In the genomic region with DNA sequence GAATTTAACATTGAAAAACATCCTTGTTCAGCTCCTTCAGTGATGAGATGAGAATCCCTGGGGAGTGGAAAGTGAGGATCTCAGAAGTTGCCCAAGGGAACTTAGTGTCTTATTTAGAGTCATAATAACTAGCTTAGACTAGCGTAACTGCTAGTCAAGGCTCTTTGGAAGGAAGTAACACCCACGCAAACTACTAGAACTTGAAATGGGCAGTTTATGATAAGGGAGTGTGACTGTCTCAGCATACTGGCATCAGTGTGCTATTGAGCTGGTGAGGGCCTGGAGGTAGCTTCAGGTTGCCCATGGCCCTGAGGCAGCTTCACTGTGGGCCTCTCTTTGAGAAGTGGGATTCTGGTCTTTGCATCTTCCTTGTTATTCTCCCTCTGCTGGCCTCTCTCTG, we compare ENCODE assay signal across 1 cellular context.
TF ChIP-seq lines count a peak whose summit lies in the region.

No MANE protein-coding gene starts in this region.

TF ChIP-seq in GM23338, 12 proteins besides CTCF, POLR2A, EP300 and RAD21:
- TF ChIP-seq NANOG (IDR thresholded peaks at IDR 0.05; ENCODE audit: borderline replicate concordance): no peak
- no peak for TF ChIP-seq POLR2AphosphoS5 (IDR thresholded peaks at IDR 0.05; ENCODE audit: low read depth)
- no peak for TF ChIP-seq ZNF331 (CRISPR knock-in tag; IDR thresholded peaks at IDR 0.05; ENCODE audit: low read depth)
- TF ChIP-seq, protein P1, sequence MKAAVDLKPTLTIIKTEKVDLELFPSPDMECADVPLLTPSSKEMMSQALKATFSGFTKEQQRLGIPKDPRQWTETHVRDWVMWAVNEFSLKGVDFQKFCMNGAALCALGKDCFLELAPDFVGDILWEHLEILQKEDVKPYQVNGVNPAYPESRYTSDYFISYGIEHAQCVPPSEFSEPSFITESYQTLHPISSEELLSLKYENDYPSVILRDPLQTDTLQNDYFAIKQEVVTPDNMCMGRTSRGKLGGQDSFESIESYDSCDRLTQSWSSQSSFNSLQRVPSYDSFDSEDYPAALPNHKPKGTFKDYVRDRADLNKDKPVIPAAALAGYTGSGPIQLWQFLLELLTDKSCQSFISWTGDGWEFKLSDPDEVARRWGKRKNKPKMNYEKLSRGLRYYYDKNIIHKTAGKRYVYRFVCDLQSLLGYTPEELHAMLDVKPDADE (IDR thresholded peaks at IDR 0.05): no peak
- no peak for TF ChIP-seq ZNF114 (CRISPR knock-in tag; IDR thresholded peaks at IDR 0.05)
- TF ChIP-seq STAT1 (IDR thresholded peaks at IDR 0.05; ENCODE audit: unreplicated experiment): no peak
- TF ChIP-seq, protein P2, sequence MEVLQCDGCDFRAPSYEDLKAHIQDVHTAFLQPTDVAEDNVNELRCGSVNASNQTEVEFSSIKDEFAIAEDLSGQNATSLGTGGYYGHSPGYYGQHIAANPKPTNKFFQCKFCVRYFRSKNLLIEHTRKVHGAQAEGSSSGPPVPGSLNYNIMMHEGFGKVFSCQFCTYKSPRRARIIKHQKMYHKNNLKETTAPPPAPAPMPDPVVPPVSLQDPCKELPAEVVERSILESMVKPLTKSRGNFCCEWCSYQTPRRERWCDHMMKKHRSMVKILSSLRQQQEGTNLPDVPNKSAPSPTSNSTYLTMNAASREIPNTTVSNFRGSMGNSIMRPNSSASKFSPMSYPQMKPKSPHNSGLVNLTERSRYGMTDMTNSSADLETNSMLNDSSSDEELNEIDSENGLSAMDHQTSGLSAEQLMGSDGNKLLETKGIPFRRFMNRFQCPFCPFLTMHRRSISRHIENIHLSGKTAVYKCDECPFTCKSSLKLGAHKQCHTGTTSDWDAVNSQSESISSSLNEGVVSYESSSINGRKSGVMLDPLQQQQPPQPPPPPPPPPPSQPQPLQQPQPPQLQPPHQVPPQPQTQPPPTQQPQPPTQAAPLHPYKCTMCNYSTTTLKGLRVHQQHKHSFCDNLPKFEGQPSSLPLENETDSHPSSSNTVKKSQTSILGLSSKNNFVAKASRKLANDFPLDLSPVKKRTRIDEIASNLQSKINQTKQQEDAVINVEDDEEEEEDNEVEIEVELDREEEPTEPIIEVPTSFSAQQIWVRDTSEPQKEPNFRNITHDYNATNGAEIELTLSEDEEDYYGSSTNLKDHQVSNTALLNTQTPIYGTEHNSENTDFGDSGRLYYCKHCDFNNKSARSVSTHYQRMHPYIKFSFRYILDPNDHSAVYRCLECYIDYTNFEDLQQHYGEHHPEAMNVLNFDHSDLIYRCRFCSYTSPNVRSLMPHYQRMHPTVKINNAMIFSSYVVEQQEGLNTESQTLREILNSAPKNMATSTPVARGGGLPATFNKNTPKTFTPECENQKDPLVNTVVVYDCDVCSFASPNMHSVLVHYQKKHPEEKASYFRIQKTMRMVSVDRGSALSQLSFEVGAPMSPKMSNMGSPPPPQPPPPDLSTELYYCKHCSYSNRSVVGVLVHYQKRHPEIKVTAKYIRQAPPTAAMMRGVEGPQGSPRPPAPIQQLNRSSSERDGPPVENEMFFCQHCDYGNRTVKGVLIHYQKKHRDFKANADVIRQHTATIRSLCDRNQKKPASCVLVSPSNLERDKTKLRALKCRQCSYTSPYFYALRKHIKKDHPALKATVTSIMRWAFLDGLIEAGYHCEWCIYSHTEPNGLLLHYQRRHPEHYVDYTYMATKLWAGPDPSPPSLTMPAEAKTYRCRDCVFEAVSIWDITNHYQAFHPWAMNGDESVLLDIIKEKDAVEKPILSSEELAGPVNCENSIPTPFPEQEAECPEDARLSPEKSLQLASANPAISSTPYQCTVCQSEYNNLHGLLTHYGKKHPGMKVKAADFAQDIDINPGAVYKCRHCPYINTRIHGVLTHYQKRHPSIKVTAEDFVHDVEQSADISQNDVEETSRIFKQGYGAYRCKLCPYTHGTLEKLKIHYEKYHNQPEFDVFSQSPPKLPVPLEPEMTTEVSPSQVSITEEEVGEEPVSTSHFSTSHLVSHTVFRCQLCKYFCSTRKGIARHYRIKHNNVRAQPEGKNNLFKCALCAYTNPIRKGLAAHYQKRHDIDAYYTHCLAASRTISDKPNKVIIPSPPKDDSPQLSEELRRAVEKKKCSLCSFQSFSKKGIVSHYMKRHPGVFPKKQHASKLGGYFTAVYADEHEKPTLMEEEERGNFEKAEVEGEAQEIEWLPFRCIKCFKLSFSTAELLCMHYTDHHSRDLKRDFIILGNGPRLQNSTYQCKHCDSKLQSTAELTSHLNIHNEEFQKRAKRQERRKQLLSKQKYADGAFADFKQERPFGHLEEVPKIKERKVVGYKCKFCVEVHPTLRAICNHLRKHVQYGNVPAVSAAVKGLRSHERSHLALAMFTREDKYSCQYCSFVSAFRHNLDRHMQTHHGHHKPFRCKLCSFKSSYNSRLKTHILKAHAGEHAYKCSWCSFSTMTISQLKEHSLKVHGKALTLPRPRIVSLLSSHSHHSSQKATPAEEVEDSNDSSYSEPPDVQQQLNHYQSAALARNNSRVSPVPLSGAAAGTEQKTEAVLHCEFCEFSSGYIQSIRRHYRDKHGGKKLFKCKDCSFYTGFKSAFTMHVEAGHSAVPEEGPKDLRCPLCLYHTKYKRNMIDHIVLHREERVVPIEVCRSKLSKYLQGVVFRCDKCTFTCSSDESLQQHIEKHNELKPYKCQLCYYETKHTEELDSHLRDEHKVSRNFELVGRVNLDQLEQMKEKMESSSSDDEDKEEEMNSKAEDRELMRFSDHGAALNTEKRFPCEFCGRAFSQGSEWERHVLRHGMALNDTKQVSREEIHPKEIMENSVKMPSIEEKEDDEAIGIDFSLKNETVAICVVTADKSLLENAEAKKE (CRISPR knock-in tag; IDR thresholded peaks at IDR 0.05): no peak
- no peak for TF ChIP-seq EZH2phosphoT487 (IDR thresholded peaks at IDR 0.05; ENCODE audit: unreplicated experiment)
